23 cellular contexts compared by ENCODE assay signal in the genomic region with DNA sequence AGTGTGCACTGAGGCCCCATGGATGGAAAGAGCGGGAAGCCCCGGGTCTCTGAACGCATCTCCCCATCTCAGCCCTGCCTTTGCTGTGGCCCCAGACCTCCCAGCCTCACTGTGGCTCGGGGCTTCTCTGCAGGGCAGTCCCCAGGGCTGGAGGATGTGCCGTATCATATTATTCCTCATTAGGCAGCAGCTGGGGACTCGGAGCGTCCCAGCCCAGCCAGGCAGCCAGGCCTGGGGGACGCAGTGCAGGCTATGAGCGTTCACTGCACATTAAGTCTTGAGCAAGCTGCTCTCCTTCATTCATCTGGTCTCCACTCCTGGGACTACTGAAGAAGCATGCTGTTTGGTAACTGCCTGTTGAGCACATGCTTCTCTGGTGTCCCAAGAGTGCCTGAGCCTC.
DNase-seq lines count a peak whose midpoint lies in the region; ATAC-seq, FAIRE-seq and TF ChIP-seq lines count a peak whose summit lies in the region.
"Had no signal": no experiment of that assay in that cellular context is flagged by ENCODE, and none has a peak within 500 bp of the region (broad histone marks: within the 10 kb centered on the region; RNA-seq: fewer than 3 reads in every experiment).

No MANE protein-coding gene starts in this region.

- H3K27ac ChIP-seq in H9 (ENCODE audit: insufficient read length, low read depth, low read length) = no peak overlapping the region
- H3K27ac ChIP-seq in H1 (ENCODE audit: low read depth, low read length) = no peak overlapping the region
- H3K27ac ChIP-seq in neuronal stem cell (replicated peaks; ENCODE audit: low read length) = no peak overlapping the region
- no peak overlapping the region for H3K27ac ChIP-seq in foreskin keratinocyte
- no peak overlapping the region for H3K27ac ChIP-seq in ascending aorta
- H3K27ac ChIP-seq: BLaER1 treated with 17β-estradiol and CSF1 and Interleukin-3, amounts not matched to agents 10 nM and 100 nM; C4-2B had no signal

- no peak overlapping the region for H2BK120ac ChIP-seq in H9 (ENCODE audit: low read depth, low read length, poor library complexity, severe bottlenecking)
- no peak overlapping the region for H2BK120ac ChIP-seq in H1 (replicated peaks; ENCODE audit: low read depth, low read length)
- no peak overlapping the region for H2BK120ac ChIP-seq in neuronal stem cell (ENCODE audit: low read depth, low read length)

- TF ChIP-seq RAD21 in H1 (IDR thresholded peaks at IDR 0.05 in 1 of 2, conservative IDR thresholded peaks at IDR 0.05 in 1 of 2; ENCODE audit: low read depth in 2 of 2, low read length in 2 of 2) = no peak

- H3K27me3 Mint-ChIP-seq in H9 (ENCODE audit: low read depth) = peaks cover 16% of the 10 kb centered on the region

- H3K4ac ChIP-seq in H9 (ENCODE audit: low read depth, low read length) (no peak overlapping the region), H1 (replicated peaks; ENCODE audit: insufficient read length, low read depth, low read length) (no peak overlapping the region), neuronal stem cell (ENCODE audit: low read length) (no peak overlapping the region)

- H3K4me1 ChIP-seq in H9 (ENCODE audit: insufficient read depth, low read length) (peaks cover 3% of the 10 kb centered on the region; the same call in 1 of the 2 replicates), H1 (replicated peaks in 1 of 4; ENCODE audit: control insufficient read depth in 3 of 4, insufficient read depth in 4 of 4, low read length in 3 of 4) (peaks cover 0 to under 1% (median 0%) of the 10 kb centered on the region in 4 experiments; a peak in 1 of 7 replicates), neuronal stem cell (ENCODE audit: control insufficient read depth in 2 of 2, insufficient read depth in 1 of 2, low read depth in 1 of 2, low read length in 2 of 2) (no peaks in the 10 kb centered on the region), foreskin keratinocyte (no peaks in the 10 kb centered on the region), ascending aorta (no peaks in the 10 kb centered on the region)
- H3K4me1 ChIP-seq: BLaER1 treated with 17β-estradiol and CSF1 and Interleukin-3, amounts not matched to agents 10 nM and 100 nM had no signal

- H3K4me3 Mint-ChIP-seq in H9 = no peak overlapping the region
- H3K4me3 Mint-ChIP-seq: CD4-positive, alpha-beta T cell; CD8-positive, alpha-beta T cell had no signal

- H4K5ac ChIP-seq in H9 (ENCODE audit: insufficient read length, low read depth, low read length) = no peak overlapping the region
- H4K5ac ChIP-seq in H1 (ENCODE audit: insufficient read length, low read depth, low read length) = no peak overlapping the region

- no peak overlapping the region for H2AFZ ChIP-seq in H9 (ENCODE audit: low read length)
- no peak overlapping the region for H2AFZ ChIP-seq in H1 (ENCODE audit: low read length)
- H2AFZ ChIP-seq in neuronal stem cell (ENCODE audit: low read length) = no peak overlapping the region

- no peaks in the 10 kb centered on the region for H3K36me3 Mint-ChIP-seq in H9 (ENCODE audit: insufficient read depth in 1 of 3, low read depth in 3 of 3)
- H3K36me3 Mint-ChIP-seq: CD8-positive, alpha-beta T cell had no signal

- H3K27me3 ChIP-seq in H9 (ENCODE audit: insufficient read depth, low read length) = no peaks in the 10 kb centered on the region
- no peaks in the 10 kb centered on the region; a peak in 1 of 7 replicates for H3K27me3 ChIP-seq in H1 (replicated peaks in 1 of 4; ENCODE audit: control insufficient read depth in 3 of 4, extremely low read depth in 1 of 4, insufficient read depth in 3 of 4, low read length in 3 of 4)
- H3K27me3 ChIP-seq in neuronal stem cell (ENCODE audit: control insufficient read depth in 3 of 3, insufficient read depth in 3 of 3, low read depth in 1 of 3, low read length in 3 of 3) = peaks cover 0 to 7% (median 0%) of the 10 kb centered on the region in 3 experiments
- H3K27me3 ChIP-seq in foreskin keratinocyte = peaks cover 9% of the 10 kb centered on the region
- H3K27me3 ChIP-seq in ascending aorta = no peaks in the 10 kb centered on the region
- H3K27me3 ChIP-seq: BLaER1 treated with 17β-estradiol and CSF1 and Interleukin-3, amounts not matched to agents 10 nM and 100 nM had no signal

- H3K23ac ChIP-seq in H9 (ENCODE audit: insufficient read length, low read depth, low read length) = no peak overlapping the region
- H3K23ac ChIP-seq in H1 (ENCODE audit: insufficient read length) = no peak overlapping the region
- no peak overlapping the region for H3K23ac ChIP-seq in neuronal stem cell (ENCODE audit: low read depth, low read length, poor library complexity)

- H3K36me3 ChIP-seq in H1 (ENCODE audit: control insufficient read depth in 2 of 4, insufficient read depth in 4 of 4, low read length in 3 of 4) (no peaks in the 10 kb centered on the region), neuronal stem cell (replicated peaks in 1 of 2; ENCODE audit: control insufficient read depth in 2 of 2, insufficient read depth in 2 of 2, low read length in 2 of 2) (no peaks in the 10 kb centered on the region), ascending aorta (no peaks in the 10 kb centered on the region)
- H3K36me3 ChIP-seq: BLaER1 treated with 17β-estradiol and CSF1 and Interleukin-3, amounts not matched to agents 10 nM and 100 nM had no signal

- H3K9ac ChIP-seq in H9 (ENCODE audit: extremely low read depth, insufficient read length, low read length) = no peak overlapping the region
- H3K9ac ChIP-seq in H1 (replicated peaks in 1 of 4; ENCODE audit: extremely low read depth in 1 of 4, low read depth in 3 of 4, low read length in 3 of 4) = no peak overlapping the region
- H3K9ac ChIP-seq in neuronal stem cell (ENCODE audit: low read depth, low read length, poor library complexity) = peak overlapping the region; percentile 57
- H3K9ac ChIP-seq: BLaER1 treated with 17β-estradiol and CSF1 and Interleukin-3, amounts not matched to agents 10 nM and 100 nM had no signal

- H4K91ac ChIP-seq in H9 (ENCODE audit: insufficient read length, low read depth, low read length) (no peak overlapping the region), H1 (replicated peaks; ENCODE audit: insufficient read length, low read length) (no peak overlapping the region), neuronal stem cell (ENCODE audit: low read depth, low read length, poor library complexity) (no peak overlapping the region)

- H3K9me3 ChIP-seq in H9 (ENCODE audit: control insufficient read depth, low read depth, low read length) = no peaks in the 10 kb centered on the region
- no peaks in the 10 kb centered on the region for H3K9me3 ChIP-seq in H1 (ENCODE audit: insufficient read depth in 2 of 2, low read depth in 1 of 2, low read length in 1 of 2)
- H3K9me3 ChIP-seq in neuronal stem cell (replicated peaks in 1 of 2; ENCODE audit: control insufficient read depth in 2 of 2, insufficient read depth in 1 of 2, low read depth in 1 of 2, low read length in 2 of 2) = no peaks in the 10 kb centered on the region
- no peaks in the 10 kb centered on the region for H3K9me3 ChIP-seq in ascending aorta
- H3K9me3 ChIP-seq: BLaER1 treated with 17β-estradiol and CSF1 and Interleukin-3, amounts not matched to agents 10 nM and 100 nM; Caco-2 had no signal

- TF ChIP-seq EP300 in H1 (IDR thresholded peaks at IDR 0.05; ENCODE audit: borderline replicate concordance in 1 of 2, low read depth in 2 of 2, low read length in 2 of 2) = no peak

- H2BK20ac ChIP-seq in H9 (ENCODE audit: low read depth, low read length, poor library complexity, severe bottlenecking) = no peak overlapping the region
- H2BK20ac ChIP-seq in H1 (ENCODE audit: low read length) = no peak overlapping the region

- no peak overlapping the region for H3K4me2 ChIP-seq in H9 (ENCODE audit: insufficient read depth, insufficient read length, low read length)
- no peak overlapping the region for H3K4me2 ChIP-seq in H1 (ENCODE audit: insufficient read depth in 1 of 2, low read depth in 2 of 2, low read length in 2 of 2)
- H3K4me2 ChIP-seq in neuronal stem cell (ENCODE audit: insufficient read depth, low read length, poor library complexity, severe bottlenecking) = no peak overlapping the region
- H3K4me2 ChIP-seq: BLaER1 treated with 17β-estradiol and CSF1 and Interleukin-3, amounts not matched to agents 10 nM and 100 nM had no signal

- no peak overlapping the region for H4K8ac ChIP-seq in H9 (replicated peaks; ENCODE audit: insufficient read length, low read depth, low read length)
- no peak overlapping the region for H4K8ac ChIP-seq in H1 (ENCODE audit: extremely low read depth, insufficient read depth, low read length)
- H4K8ac ChIP-seq in neuronal stem cell (ENCODE audit: low read depth, low read length) = peak overlapping the region; percentile 68

- H4K20me1 ChIP-seq in H9 (ENCODE audit: control insufficient read depth, insufficient read depth, insufficient read length) (no peaks in the 10 kb centered on the region), H1 (replicated peaks in 1 of 2; ENCODE audit: control insufficient read depth in 1 of 2, insufficient read depth in 2 of 2, low read length in 2 of 2) (no peaks in the 10 kb centered on the region)
- H4K20me1 ChIP-seq: BLaER1 treated with 17β-estradiol and CSF1 and Interleukin-3, amounts not matched to agents 10 nM and 100 nM had no signal

- H3K79me1 ChIP-seq in H9 (ENCODE audit: insufficient read depth, low read depth, low read length, poor library complexity, severe bottlenecking) (no peaks in the 10 kb centered on the region), H1 (ENCODE audit: low read depth, low read length) (no peaks in the 10 kb centered on the region), neuronal stem cell (ENCODE audit: low read depth, low read length) (no peaks in the 10 kb centered on the region)

- H3K18ac ChIP-seq in H9 (ENCODE audit: insufficient read length, low read depth, low read length) = no peak overlapping the region
- H3K18ac ChIP-seq in H1 (ENCODE audit: extremely low read depth, low read length) = no peak overlapping the region
- no peak overlapping the region for H3K18ac ChIP-seq in neuronal stem cell (ENCODE audit: low read length)

- H3K4me1 Mint-ChIP-seq in H9 = peaks cover 9 to 11% of the 10 kb centered on the region in 2 experiments

- no peak for TF ChIP-seq POLR2A in H1 (IDR thresholded peaks at IDR 0.05; ENCODE audit: control extremely low read depth in 1 of 2, low read depth in 2 of 2, low read length in 2 of 2)

- ATAC-seq in foreskin keratinocyte = no peak
- ATAC-seq: CD8-positive, alpha-beta T cell had no signal

- H3K4me3 ChIP-seq in H1 (ENCODE audit: extremely low read depth in 1 of 4, insufficient read depth in 2 of 4, low read depth in 3 of 4, low read length in 4 of 4) (no peak overlapping the region), neuronal stem cell (ENCODE audit: low read length in 2 of 2) (no peak overlapping the region), ascending aorta (no peak overlapping the region)
- H3K4me3 ChIP-seq: BLaER1 treated with 17β-estradiol and CSF1 and Interleukin-3, amounts not matched to agents 10 nM and 100 nM had no signal

- no peak for FAIRE-seq in H1 (lab: Jason Lieb, UNC)
- FAIRE-seq: A204.1, D721Med, G401.6, GM12891, GM19239 had no signal

- H2AK5ac ChIP-seq in H9 (ENCODE audit: insufficient read length, low read length) (no peak overlapping the region), H1 (ENCODE audit: low read depth, low read length) (no peak overlapping the region), neuronal stem cell (ENCODE audit: low read depth, low read length) (no peak overlapping the region)

- POLR2A ChIA-PET in H1 (lab: Charles Lee; ENCODE audit: partially characterized antibody) = no interaction called here

- H2BK12ac ChIP-seq in H9 (ENCODE audit: insufficient read length, low read depth, low read length) = no peak overlapping the region
- H2BK12ac ChIP-seq in H1 (ENCODE audit: low read depth, low read length) = no peak overlapping the region
- no peak overlapping the region for H2BK12ac ChIP-seq in neuronal stem cell (ENCODE audit: low read length)

- intact Hi-C loops in ascending aorta (cut with DNase I) = no loop called here

- H3K14ac ChIP-seq in H9 (ENCODE audit: insufficient read depth, low read length) (peak overlapping the region; percentile 37; the same call in 1 of the 2 replicates), H1 (ENCODE audit: insufficient read length) (no peak overlapping the region), neuronal stem cell (ENCODE audit: low read length) (no peak overlapping the region)

- H3K56ac ChIP-seq in H9 (ENCODE audit: insufficient read length, low read depth, low read length) (no peak overlapping the region), H1 (replicated peaks; ENCODE audit: insufficient read length, low read depth, low read length) (no peak overlapping the region)

- CTCF ChIA-PET in H1 (lab: Charles Lee; ENCODE audit: partially characterized antibody) = interaction anchor here (1.0 to 1.8 kb wide), 4 partner anchors 40 to 132 kb away, joined by 3 to 6 read pairs (median 5); no protein-coding TSS in a partner anchor

- no peaks in the 10 kb centered on the region for H3K9me3 Mint-ChIP-seq in H9
- H3K9me3 Mint-ChIP-seq: CD4-positive, alpha-beta T cell; CD8-positive, alpha-beta T cell had no signal

- WGBS in H9 (ENCODE audit: extremely low coverage, insufficient read length, low lambda C conversion rate) = no CpG with 5 or more reads among the region's 9 CpGs
- 91% methylated on average over 9 of the region's 9 CpGs; no CpG with 5 or more reads in 1 of the 2 experiments for WGBS in H1 (ENCODE audit: extremely low coverage in 1 of 2, insufficient coverage in 1 of 2, insufficient read length in 1 of 2, insufficient replicate concordance in 2 of 2, low coverage in 1 of 2, low lambda C conversion rate in 2 of 2, missing lambda C conversion rate in 1 of 2), 2 experiments
- WGBS in neuronal stem cell (ENCODE audit: extremely low coverage in 2 of 2, insufficient read length in 2 of 2, insufficient replicate concordance in 1 of 2), 2 donors = no CpG with 5 or more reads among the region's 9 CpGs

- H2BK5ac ChIP-seq in H9 (ENCODE audit: insufficient read length, low read length) = no peak overlapping the region
- no peak overlapping the region for H2BK5ac ChIP-seq in H1 (ENCODE audit: low read depth, low read length)
- no peak overlapping the region for H2BK5ac ChIP-seq in neuronal stem cell (ENCODE audit: low read length)

- no peaks in the 10 kb centered on the region for H3K23me2 ChIP-seq in H9 (ENCODE audit: insufficient read length, low read depth, low read length, poor library complexity, severe bottlenecking)
- no peaks in the 10 kb centered on the region; the same call in 1 of the 2 replicates for H3K23me2 ChIP-seq in H1 (ENCODE audit: low read depth, low read length)

- TF ChIP-seq CTCF in H9 (conservative IDR thresholded peaks at IDR 0.05) (no peak), H1 (IDR thresholded peaks at IDR 0.05; ENCODE audit: control extremely low read depth in 1 of 3, insufficient read depth in 1 of 3, low read depth in 1 of 3, low read length in 3 of 3) (no peak), foreskin keratinocyte (conservative IDR thresholded peaks at IDR 0.05) (no peak), ascending aorta (IDR thresholded peaks at IDR 0.05) (no peak)

- H3K79me2 ChIP-seq in H9 (ENCODE audit: insufficient read depth, low read length) (no peaks in the 10 kb centered on the region), H1 (ENCODE audit: control insufficient read depth in 1 of 2, insufficient read depth in 2 of 2, low read length in 2 of 2) (no peaks in the 10 kb centered on the region)

- H2BK15ac ChIP-seq in H9 (ENCODE audit: low read depth, low read length) (no peak overlapping the region), H1 (ENCODE audit: low read length) (no peak overlapping the region), neuronal stem cell (ENCODE audit: low read length) (no peak overlapping the region)

- DNase-seq in H9 = no peak
- DNase-seq in H1 (ENCODE audit: low read depth in 1 of 2, low spot score in 2 of 2) = no peak
- DNase-seq in left kidney (ENCODE audit: low read depth, low spot score) = peak; percentile 74
- DNase-seq in neuronal stem cell (ENCODE audit: low spot score) = no peak
- DNase-seq in activated naive CD4-positive, alpha-beta T cell treated with Interleukin-2 at 50 U/mL for 16 hours = no peak
- DNase-seq in foreskin keratinocyte = no peak
- DNase-seq in ascending aorta (ENCODE audit: low spot score in 2 of 2) = no peak
- no peak for DNase-seq in COR-L47 (lab: John Stamatoyannopoulos, UW)
- DNase-seq: 8988T; ACHN; Caco-2; Calu3; CD4-positive, alpha-beta T cell; CD8-positive, alpha-beta T cell; DMS79 treated with DMSO at 0.1 percent for 48 hours; GF-D8 had no signal

- no peak overlapping the region for H3T11ph ChIP-seq in H9 (ENCODE audit: low read length)

- no peak overlapping the region for H3K27ac Mint-ChIP-seq in H9
- H3K27ac Mint-ChIP-seq: CD4-positive, alpha-beta T cell; CD8-positive, alpha-beta T cell had no signal
